Comparison of ENCODE assay signal across 9 cellular contexts in the genomic region with DNA sequence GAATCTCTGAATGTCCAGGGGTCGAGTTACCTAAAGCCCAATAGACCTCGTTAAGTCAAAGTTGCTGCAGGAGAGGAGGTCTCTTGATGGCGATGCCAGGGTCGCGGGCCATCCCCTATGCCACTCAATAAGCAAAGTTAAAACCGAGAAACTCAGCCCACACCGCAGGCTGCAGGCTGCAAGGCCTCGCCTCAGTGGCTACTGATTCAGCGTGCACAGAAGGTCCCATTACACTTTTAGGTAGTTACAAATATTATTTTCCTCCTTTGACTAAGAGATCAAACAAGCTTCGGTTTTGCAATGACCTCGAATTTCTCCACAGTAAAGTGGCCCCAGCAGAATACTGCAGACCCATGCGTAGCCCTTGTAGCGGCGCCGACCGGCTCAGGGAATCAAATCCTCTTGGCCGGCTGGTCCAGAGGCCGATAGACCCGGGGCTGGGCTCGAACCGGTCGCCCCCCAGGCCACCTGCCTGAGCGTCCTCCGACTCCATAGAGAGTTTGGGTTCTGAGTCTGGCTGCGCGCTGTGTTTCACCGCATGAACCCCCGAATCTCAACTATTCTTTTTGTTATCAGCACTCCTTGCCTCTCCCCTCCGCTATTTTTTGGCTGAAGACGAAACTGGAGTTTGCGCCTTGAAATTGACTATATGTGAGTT. TPM values are rescaled to one million over a fixed set of nuclear protein-coding genes. Genes with fewer than 3 reads are reported as not detected.
DNase-seq lines count a peak whose midpoint lies in the region; ATAC-seq and TF ChIP-seq lines count a peak whose summit lies in the region.
"Had no signal": no experiment of that assay in that cellular context is flagged by ENCODE, and none has a peak within 500 bp of the region (broad histone marks: within the 10 kb centered on the region; RNA-seq: fewer than 3 reads in every experiment).

No MANE protein-coding gene starts in this region.

- no peaks in the 10 kb centered on the region for H3K79me1 ChIP-seq in H9 (ENCODE audit: insufficient read depth, low read depth, low read length, poor library complexity, severe bottlenecking)

- H3K23ac ChIP-seq in H9 (ENCODE audit: insufficient read length, low read depth, low read length), result no peak overlapping the region

- no peak overlapping the region for H3T11ph ChIP-seq in H9 (ENCODE audit: low read length)

- WGBS in H9 (ENCODE audit: extremely low coverage, insufficient read length, low lambda C conversion rate), result no CpG with 5 or more reads among the region's 31 CpGs

- TF ChIP-seq CTCF in GM13976 (IDR thresholded peaks at IDR 0.05; ENCODE audit: borderline replicate concordance, control extremely low read depth, extremely low read depth, insufficient read depth, missing control alignments) (no peak), H9 (conservative IDR thresholded peaks at IDR 0.05) (no peak)

- H4K20me1 ChIP-seq in H9 (ENCODE audit: control insufficient read depth, insufficient read depth, insufficient read length), result no peaks in the 10 kb centered on the region

- H3K27ac ChIP-seq in H9 (ENCODE audit: insufficient read length, low read depth, low read length), result no peak overlapping the region

- peaks cover 31 to 32% of the 10 kb centered on the region in 2 experiments for H3K4me1 Mint-ChIP-seq in H9
- H3K4me1 Mint-ChIP-seq in activated naive CD8-positive, alpha-beta T cell treated with anti-CD3 and anti-CD28 coated beads, Interleukin-2, amount 50 U/mL, for 24 hours, result peaks cover 13% of the 10 kb centered on the region
- peaks cover 5 to 18% (median 11%) of the 10 kb centered on the region in 4 donors for H3K4me1 Mint-ChIP-seq in naive thymus-derived CD8-positive, alpha-beta T cell

- peak overlapping the region; percentile 76 to 93 for H3K4me3 Mint-ChIP-seq in H9
- peak overlapping the region; percentile 60 for H3K4me3 Mint-ChIP-seq in activated naive CD8-positive, alpha-beta T cell treated with anti-CD3 and anti-CD28 coated beads, Interleukin-2, amount 50 U/mL, for 24 hours
- H3K4me3 Mint-ChIP-seq in naive thymus-derived CD8-positive, alpha-beta T cell, result peak overlapping the region; percentile 73 to 89 (median 83)

- no peak for ATAC-seq in activated naive CD8-positive, alpha-beta T cell treated with anti-CD3 and anti-CD28 coated beads, Interleukin-2, amount 50 U/mL, for 24 hours
- no peak for ATAC-seq in naive thymus-derived CD8-positive, alpha-beta T cell
- ATAC-seq in HG02981 (IDR thresholded peaks at IDR 0.05; ENCODE audit: unreplicated experiment), result no peak

- H3K27ac Mint-ChIP-seq in H9, result no peak overlapping the region
- no peak overlapping the region for H3K27ac Mint-ChIP-seq in activated naive CD8-positive, alpha-beta T cell treated with anti-CD3 and anti-CD28 coated beads, Interleukin-2, amount 50 U/mL, for 24 hours
- no peak overlapping the region for H3K27ac Mint-ChIP-seq in naive thymus-derived CD8-positive, alpha-beta T cell

- H4K5ac ChIP-seq in H9 (ENCODE audit: insufficient read length, low read depth, low read length), result no peak overlapping the region

- H3K4me2 ChIP-seq in H9 (ENCODE audit: insufficient read depth, insufficient read length, low read length), result peak overlapping the region; percentile 82

- peaks cover 21% of the 10 kb centered on the region; the same call in 1 of the 2 replicates for H3K27me3 ChIP-seq in H9 (ENCODE audit: insufficient read depth, low read length)

- H3K4ac ChIP-seq in H9 (ENCODE audit: low read depth, low read length), result no peak overlapping the region

- no peak overlapping the region for H2BK20ac ChIP-seq in H9 (ENCODE audit: low read depth, low read length, poor library complexity, severe bottlenecking)

- no peak overlapping the region for H4K91ac ChIP-seq in H9 (ENCODE audit: insufficient read length, low read depth, low read length)

- H3K27me3 Mint-ChIP-seq in H9 (ENCODE audit: low read depth), result peaks cover 49% of the 10 kb centered on the region
- H3K27me3 Mint-ChIP-seq in activated naive CD8-positive, alpha-beta T cell treated with anti-CD3 and anti-CD28 coated beads, Interleukin-2, amount 50 U/mL, for 24 hours, result peaks cover 37% of the 10 kb centered on the region
- peaks cover 22 to 41% (median 35%) of the 10 kb centered on the region in 5 donors for H3K27me3 Mint-ChIP-seq in naive thymus-derived CD8-positive, alpha-beta T cell

- no peak overlapping the region for H2BK12ac ChIP-seq in H9 (ENCODE audit: insufficient read length, low read depth, low read length)

- H3K79me2 ChIP-seq in H9 (ENCODE audit: insufficient read depth, low read length), result no peaks in the 10 kb centered on the region

- H2BK120ac ChIP-seq in H9 (ENCODE audit: low read depth, low read length, poor library complexity, severe bottlenecking), result no peak overlapping the region

- no peak overlapping the region for H2BK5ac ChIP-seq in H9 (ENCODE audit: insufficient read length, low read length)

- H3K18ac ChIP-seq in H9 (ENCODE audit: insufficient read length, low read depth, low read length), result no peak overlapping the region

- no peak overlapping the region for H3K14ac ChIP-seq in H9 (ENCODE audit: insufficient read depth, low read length)

- H3K9me3 ChIP-seq in H9 (ENCODE audit: control insufficient read depth, low read depth, low read length), result no peaks in the 10 kb centered on the region

- no peaks in the 10 kb centered on the region for H3K4me1 ChIP-seq in H9 (ENCODE audit: insufficient read depth, low read length)

- no peak overlapping the region for H2AK5ac ChIP-seq in H9 (ENCODE audit: insufficient read length, low read length)

- peaks cover 14% of the 10 kb centered on the region for H3K23me2 ChIP-seq in H9 (ENCODE audit: insufficient read length, low read depth, low read length, poor library complexity, severe bottlenecking)

- in situ Hi-C loops in GM13976 (cut with MboI; ENCODE audit: low sequenced_read_pairs, unreplicated experiment), result no loop called here

- TF ChIP-seq POLR2A in erythroblast (IDR thresholded peaks at IDR 0.05; ENCODE audit: low read length), result no peak

- no peak overlapping the region for H2BK15ac ChIP-seq in H9 (ENCODE audit: low read depth, low read length)

- H3K9me3 Mint-ChIP-seq in H9, result peaks cover 0 to 2% of the 10 kb centered on the region in 2 experiments; a peak in 1 of 5 replicates
- H3K9me3 Mint-ChIP-seq in activated naive CD8-positive, alpha-beta T cell treated with anti-CD3 and anti-CD28 coated beads, Interleukin-2, amount 50 U/mL, for 24 hours, result no peaks in the 10 kb centered on the region
- peaks cover 0 to 2% (median 0%) of the 10 kb centered on the region in 9 donors for H3K9me3 Mint-ChIP-seq in naive thymus-derived CD8-positive, alpha-beta T cell

- no peaks in the 10 kb centered on the region; a peak in 1 of 7 replicates for H3K36me3 Mint-ChIP-seq in H9 (ENCODE audit: insufficient read depth in 1 of 3, low read depth in 3 of 3)
- H3K36me3 Mint-ChIP-seq in activated naive CD8-positive, alpha-beta T cell treated with anti-CD3 and anti-CD28 coated beads, Interleukin-2, amount 50 U/mL, for 24 hours (ENCODE audit: low read depth), result peaks cover 4% of the 10 kb centered on the region
- peaks cover 0 to 14% (median 6%) of the 10 kb centered on the region in 3 donors for H3K36me3 Mint-ChIP-seq in naive thymus-derived CD8-positive, alpha-beta T cell

- H2AFZ ChIP-seq in H9 (ENCODE audit: low read length), result no peak overlapping the region

- DNase-seq in GM13976 (ENCODE audit: low spot score) (peak; percentile 23), H9 (peak; percentile 40), erythroblast (lab: John Stamatoyannopoulos, UW) (no peak), AG08396 (ENCODE audit: low spot score) (no peak), T1000 (lab: John Stamatoyannopoulos, UW) (no peak)
- DNase-seq in activated naive CD8-positive, alpha-beta T cell treated with anti-CD3 and anti-CD28 coated beads, Interleukin-2, amount 50 U/mL, for 24 hours, result no peak
- DNase-seq in naive thymus-derived CD8-positive, alpha-beta T cell, result no peak
- DNase-seq: DMS53 had no signal

- no peak overlapping the region for H4K8ac ChIP-seq in H9 (replicated peaks; ENCODE audit: insufficient read length, low read depth, low read length)

- POLR2A ChIA-PET in naive thymus-derived CD8-positive, alpha-beta T cell (lab: Charles Lee), result no interaction called here

- H3K56ac ChIP-seq in H9 (ENCODE audit: insufficient read length, low read depth, low read length), result no peak overlapping the region

- peak overlapping the region; percentile 24 for H3K9ac ChIP-seq in H9 (ENCODE audit: extremely low read depth, insufficient read length, low read length)

RNA-seq across cellular contexts. Expression of gene C1QL3, which starts 2.3 kb away (rescaled TPM):
- 3.2 and 4.0 TPM in 2 replicates for total RNA-seq in H9 (2021)
- not detected for total RNA-seq in naive thymus-derived CD8-positive, alpha-beta T cell
- polyA plus RNA-seq in naive thymus-derived CD8-positive, alpha-beta T cell, result under 1 TPM in 2 of 3 donors, not detected in 1; 0.28 to 0.36 TPM

Comparison
In these comparisons a context has a peak if more than half of its experiments do, and no peak if none do; other contexts are left out.
1. DNase-seq: peak in GM13976 (single experiment) and H9 (single experiment); none in activated naive CD8-positive, alpha-beta T cell treated with anti-CD3 and anti-CD28 coated beads, Interleukin-2, amount 50 U/mL, for 24 hours (single experiment), naive thymus-derived CD8-positive, alpha-beta T cell (0 of 10), erythroblast (0 of 2), AG08396 (single experiment) and T1000 (single experiment).
2. Peak in every context shown above with its lines, with median percentiles within 50 percentile points of each other: H3K4me3 Mint-ChIP-seq.